19 cellular contexts compared by ENCODE assay signal in genomic region chr3:542030-542429, GRCh38.
DNase-seq lines count a peak whose midpoint lies in the region; ATAC-seq, FAIRE-seq and TF ChIP-seq lines count a peak whose summit lies in the region.
"Had no signal": no experiment of that assay in that cellular context is flagged by ENCODE, and none has a peak within 500 bp of the region (broad histone marks: within the 10 kb centered on the region; RNA-seq: fewer than 3 reads in every experiment).

No MANE protein-coding gene starts in this region.

- in situ Hi-C loops in HepG2 (cut with HindIII; ENCODE audit: extremely low pct_ligation_motif_present, low pct_unique_long_range_greater_than_20kb): no loop called here

- TF ChIP-seq POLR2A in HepG2 (IDR thresholded peaks at IDR 0.05; ENCODE audit: insufficient read depth in 1 of 2, low read depth in 2 of 2, low read length in 2 of 2): no peak
- no peak for TF ChIP-seq POLR2A in right lobe of liver (IDR thresholded peaks at IDR 0.05)
- no peak for TF ChIP-seq POLR2A in GM12892 (IDR thresholded peaks at IDR 0.05; ENCODE audit: low read depth, low read length)

- WGBS in HepG2 (ENCODE audit: low lambda C conversion rate): 0% methylated on average over 4 of the region's 4 CpGs
- 23% methylated on average over 4 of the region's 4 CpGs for WGBS in right lobe of liver (ENCODE audit: insufficient coverage, low coverage, low lambda C conversion rate, missing lambda C conversion rate)

- FAIRE-seq in HepG2 (lab: Jason Lieb, UNC) (no peak), GM12892 (lab: Jason Lieb, UNC) (no peak)
- FAIRE-seq: G401.6, GM12891, GM18507 had no signal

- H3K79me2 ChIP-seq in HepG2 (ENCODE audit: insufficient read depth, low read length): no peaks in the 10 kb centered on the region

- intact Hi-C loops in HepG2 (cut with micrococcal nuclease; ENCODE audit: unreplicated experiment): no loop called here
- intact Hi-C loops in right lobe of liver (cut with DNase I): no loop called here
- intact Hi-C loops in activated CD4-positive, alpha-beta memory T cell treated with anti-CD3 and anti-CD28 coated beads for 36 hours (cut with micrococcal nuclease): no loop called here

- no peak overlapping the region for H3K9ac ChIP-seq in HepG2 (ENCODE audit: insufficient read depth, low read depth, low read length)
- H3K9ac ChIP-seq: BLaER1 treated with 17β-estradiol and CSF1 and Interleukin-3, amounts not matched to agents 10 nM and 100 nM had no signal

- DNase-seq in HepG2 (ENCODE audit: low spot score) (no peak), right lobe of liver (no peak), cerebellar cortex (ENCODE audit: low spot score) (peak; percentile 60), nephron progenitor cell (no peak), GM12892 (ENCODE audit: insufficient read length) (no peak)
- DNase-seq in activated CD4-positive, alpha-beta memory T cell treated with anti-CD3 and anti-CD28 coated beads for 36 hours: no peak
- DNase-seq: 8988T; Calu3; CD8-positive, alpha-beta T cell; GOT3; H7; HFFc6 had no signal

- H3K27me3 ChIP-seq in HepG2 (ENCODE audit: control insufficient read depth in 1 of 2, insufficient read depth in 2 of 2, low read length in 2 of 2) (no peaks in the 10 kb centered on the region), right lobe of liver (no peaks in the 10 kb centered on the region)
- H3K27me3 ChIP-seq: BLaER1 treated with 17β-estradiol and CSF1 and Interleukin-3, amounts not matched to agents 10 nM and 100 nM had no signal

- H3K27me3 Mint-ChIP-seq in nephron progenitor cell (ENCODE audit: low read depth, poor library complexity): no peaks in the 10 kb centered on the region
- H3K27me3 Mint-ChIP-seq in activated CD4-positive, alpha-beta memory T cell treated with anti-CD3 and anti-CD28 coated beads for 36 hours: no peaks in the 10 kb centered on the region

- no peaks in the 10 kb centered on the region for H3K36me3 Mint-ChIP-seq in nephron progenitor cell (ENCODE audit: low read depth)
- no peaks in the 10 kb centered on the region for H3K36me3 Mint-ChIP-seq in activated CD4-positive, alpha-beta memory T cell treated with anti-CD3 and anti-CD28 coated beads for 36 hours
- H3K36me3 Mint-ChIP-seq: CD8-positive, alpha-beta T cell had no signal

- H3K27ac Mint-ChIP-seq in nephron progenitor cell: peak overlapping the region; percentile 61
- no peak overlapping the region for H3K27ac Mint-ChIP-seq in activated CD4-positive, alpha-beta memory T cell treated with anti-CD3 and anti-CD28 coated beads for 36 hours
- H3K27ac Mint-ChIP-seq: B cell; CD8-positive, alpha-beta T cell; HFFc6 had no signal

- H3K36me3 ChIP-seq in HepG2 (replicated peaks in 1 of 2; ENCODE audit: control insufficient read depth in 1 of 2, insufficient read depth in 2 of 2, low read length in 2 of 2): no peaks in the 10 kb centered on the region
- H3K36me3 ChIP-seq in right lobe of liver: no peaks in the 10 kb centered on the region
- H3K36me3 ChIP-seq: BLaER1 treated with 17β-estradiol and CSF1 and Interleukin-3, amounts not matched to agents 10 nM and 100 nM had no signal

- H3K4me1 ChIP-seq in HepG2 (ENCODE audit: insufficient read depth, low read length) (no peaks in the 10 kb centered on the region), right lobe of liver (no peaks in the 10 kb centered on the region)

- no peaks in the 10 kb centered on the region for H4K20me1 ChIP-seq in HepG2 (ENCODE audit: insufficient read depth, low read length)
- H4K20me1 ChIP-seq: BLaER1 treated with 17β-estradiol and CSF1 and Interleukin-3, amounts not matched to agents 10 nM and 100 nM had no signal

- no peak overlapping the region for H2AFZ ChIP-seq in HepG2 (ENCODE audit: low read length)

- no TSS peak for BruUV-seq in HepG2 (replicated peaks; lab: Mats Ljungman, UMichigan)

- no peak for TF ChIP-seq CTCF in HepG2 (CRISPR knock-in tag; IDR thresholded peaks at IDR 0.05)
- TF ChIP-seq CTCF in right lobe of liver (IDR thresholded peaks at IDR 0.05): no peak
- TF ChIP-seq CTCF in nephron progenitor cell (IDR thresholded peaks at IDR 0.05): no peak

- H3K4me3 Mint-ChIP-seq in nephron progenitor cell: no peak overlapping the region
- H3K4me3 Mint-ChIP-seq in activated CD4-positive, alpha-beta memory T cell treated with anti-CD3 and anti-CD28 coated beads for 36 hours: no peak overlapping the region
- H3K4me3 Mint-ChIP-seq: B cell; CD8-positive, alpha-beta T cell; HFFc6 had no signal

- H3K27ac ChIP-seq in HepG2 (ENCODE audit: extremely low read length, insufficient read depth, low read length): no peak overlapping the region
- H3K27ac ChIP-seq in right lobe of liver: no peak overlapping the region
- H3K27ac ChIP-seq: BLaER1 treated with 17β-estradiol and CSF1 and Interleukin-3, amounts not matched to agents 10 nM and 100 nM had no signal

- peaks cover 1% of the 10 kb centered on the region for H3K9me3 Mint-ChIP-seq in nephron progenitor cell
- peaks cover 7% of the 10 kb centered on the region for H3K9me3 Mint-ChIP-seq in activated CD4-positive, alpha-beta memory T cell treated with anti-CD3 and anti-CD28 coated beads for 36 hours

- H3K9me3 ChIP-seq in HepG2 (ENCODE audit: low read length) (peaks cover 86% of the 10 kb centered on the region), right lobe of liver (no peaks in the 10 kb centered on the region)
- H3K9me3 ChIP-seq: BLaER1 treated with 17β-estradiol and CSF1 and Interleukin-3, amounts not matched to agents 10 nM and 100 nM had no signal

- TF ChIP-seq RAD21 in HepG2 (CRISPR knock-in tag; IDR thresholded peaks at IDR 0.05): no peak

- CTCF ChIA-PET in HepG2 (lab: Yijun Ruan, JAX; ENCODE audit: low intra/inter-chr PET ratio, low total read pairs): no interaction called here
- CTCF ChIA-PET in activated CD4-positive, alpha-beta memory T cell treated with anti-CD3 and anti-CD28 coated beads for 36 hours (lab: Charles Lee): no interaction called here

- ATAC-seq in HepG2 (no peak), right lobe of liver (no peak), HG03354 (IDR thresholded peaks at IDR 0.05; ENCODE audit: poor library complexity, severe bottlenecking, unreplicated experiment) (no peak)
- ATAC-seq: CD8-positive, alpha-beta T cell; HCT116 had no signal

- POLR2A ChIA-PET in HepG2 (lab: Yijun Ruan, JAX): no interaction called here
- POLR2A ChIA-PET in activated CD4-positive, alpha-beta memory T cell treated with anti-CD3 and anti-CD28 coated beads for 36 hours (lab: Charles Lee): no interaction called here

- TF ChIP-seq EP300 in HepG2 (IDR thresholded peaks at IDR 0.05; ENCODE audit: low read depth in 2 of 2, low read length in 2 of 2) (no peak), HepG2 (CRISPR knock-in tag; IDR thresholded peaks at IDR 0.05; ENCODE audit: borderline replicate concordance) (no peak)

- peaks cover 54% of the 10 kb centered on the region for H3K4me1 Mint-ChIP-seq in nephron progenitor cell
- H3K4me1 Mint-ChIP-seq in activated CD4-positive, alpha-beta memory T cell treated with anti-CD3 and anti-CD28 coated beads for 36 hours (ENCODE audit: low read depth): no peaks in the 10 kb centered on the region
- H3K4me1 Mint-ChIP-seq: B cell had no signal

- H3K4me2 ChIP-seq in HepG2 (ENCODE audit: low read depth, low read length): no peak overlapping the region
- H3K4me2 ChIP-seq: BLaER1 treated with 17β-estradiol and CSF1 and Interleukin-3, amounts not matched to agents 10 nM and 100 nM had no signal

- H3K4me3 ChIP-seq in HepG2 (replicated peaks in 1 of 3; ENCODE audit: insufficient read depth in 1 of 3, low read depth in 2 of 3, low read length in 3 of 3) (no peak overlapping the region), right lobe of liver (no peak overlapping the region)
- H3K4me3 ChIP-seq: BLaER1 treated with 17β-estradiol and CSF1 and Interleukin-3, amounts not matched to agents 10 nM and 100 nM had no signal

TF ChIP-seq in HepG2, 621 proteins besides CTCF, POLR2A, EP300 and RAD21 (continues in another document):
- TF ChIP-seq TFDP2 (CRISPR knock-in tag; IDR thresholded peaks at IDR 0.05): no peak
- TF ChIP-seq ZNF281 (CRISPR knock-in tag; IDR thresholded peaks at IDR 0.05; ENCODE audit: borderline replicate concordance): no peak
- no peak for TF ChIP-seq ZNF30 (CRISPR knock-in tag; IDR thresholded peaks at IDR 0.05)
- no peak for TF ChIP-seq IRF9 (CRISPR knock-in tag; IDR thresholded peaks at IDR 0.05; ENCODE audit: borderline replicate concordance)
